Comparison of ENCODE assay signal across 1 cellular context in the genomic region with DNA sequence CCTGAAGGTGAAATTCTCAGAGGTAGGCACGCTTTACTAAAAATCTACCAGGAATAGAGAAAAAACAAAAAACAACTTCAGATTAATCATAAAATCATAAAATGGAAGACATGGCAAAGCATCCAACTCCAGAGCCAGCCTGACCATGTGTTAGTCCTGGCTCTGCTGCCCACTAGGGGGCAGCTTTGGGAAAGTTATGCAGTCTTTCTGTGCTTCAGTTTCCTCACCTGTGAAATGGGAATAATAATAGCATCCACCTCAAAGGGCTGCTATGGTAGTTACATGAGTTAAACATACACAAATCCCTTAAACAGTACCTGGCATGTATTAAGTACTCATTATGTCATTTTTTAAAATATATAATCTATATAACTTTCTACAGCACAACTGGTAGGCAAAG.
A peak's percentile ranks its signal among the peaks of the same experiment; 100 is the strongest.
TF ChIP-seq lines count a peak whose summit lies in the region.

No MANE protein-coding gene starts in this region.

TF ChIP-seq in H1, 55 proteins besides CTCF, POLR2A, EP300 and RAD21:
- TF ChIP-seq RNF2 (IDR thresholded peaks at IDR 0.05; ENCODE audit: borderline replicate concordance, low read depth, low read length, missing control alignments, poor library complexity, severe bottlenecking) = no peak
- TF ChIP-seq CBX8 (IDR thresholded peaks at IDR 0.05; ENCODE audit: borderline replicate concordance, low read depth, low read length) = no peak
- TF ChIP-seq HDAC2 (IDR thresholded peaks at IDR 0.05; ENCODE audit: borderline replicate concordance in 1 of 2, low read depth in 2 of 2, low read length in 2 of 2) = peak in 1 of 2 experiments; percentile 96; a peak in 1 of 4 replicates
- TF ChIP-seq TAF7 (optimal IDR thresholded peaks at IDR 0.05; ENCODE audit: borderline replicate concordance, low read depth, low read length) = peak; percentile 19
- TF ChIP-seq BCL11A (IDR thresholded peaks at IDR 0.05; ENCODE audit: low read depth in 2 of 2, low read length in 2 of 2) = no peak
- TF ChIP-seq MAFK (IDR thresholded peaks at IDR 0.05; ENCODE audit: low read depth, low read length) = no peak
- TF ChIP-seq, protein P1, sequence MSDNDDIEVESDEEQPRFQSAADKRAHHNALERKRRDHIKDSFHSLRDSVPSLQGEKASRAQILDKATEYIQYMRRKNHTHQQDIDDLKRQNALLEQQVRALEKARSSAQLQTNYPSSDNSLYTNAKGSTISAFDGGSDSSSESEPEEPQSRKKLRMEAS (IDR thresholded peaks at IDR 0.05) = peak; percentile 46; the same call in 1 of the 2 replicates
- TF ChIP-seq TCF12 (IDR thresholded peaks at IDR 0.05; ENCODE audit: low read depth, low read length) = 0 out of 2 replicates have a peak, but pooled peaks have one; percentile 41
- peak; percentile 96 for TF ChIP-seq KDM1A (IDR thresholded peaks at IDR 0.05; ENCODE audit: borderline replicate concordance, low read length)
- TF ChIP-seq TEAD4 (IDR thresholded peaks at IDR 0.05; ENCODE audit: low read depth, low read length) = 0 out of 2 replicates have a peak, but pooled peaks have one; percentile 22
- TF ChIP-seq POU5F1 (IDR thresholded peaks at IDR 0.05; ENCODE audit: low read depth, low read length) = 0 out of 2 replicates have a peak, but pooled peaks have one; percentile 30
- TF ChIP-seq YY1 (IDR thresholded peaks at IDR 0.05; ENCODE audit: low read depth, low read length) = 0 out of 2 replicates have a peak, but pooled peaks have one; percentile 55
